12 cellular contexts compared by ENCODE assay signal in genomic region chr4:1834047-1834769, GRCh38. TPM values are rescaled to one million over a fixed set of nuclear protein-coding genes. Genes with fewer than 3 reads are reported as not detected.
DNase-seq lines count a peak whose midpoint lies in the region; ATAC-seq, FAIRE-seq and TF ChIP-seq lines count a peak whose summit lies in the region.
"Had no signal": no experiment of that assay in that cellular context is flagged by ENCODE, and none has a peak within 500 bp of the region (broad histone marks: within the 10 kb centered on the region; RNA-seq: fewer than 3 reads in every experiment).

No MANE protein-coding gene starts in this region.

- no peaks in the 10 kb centered on the region for H3K27me3 Mint-ChIP-seq in nephron progenitor cell (ENCODE audit: low read depth, poor library complexity)
- H3K27me3 Mint-ChIP-seq: activated naive CD8-positive, alpha-beta T cell had no signal

- no peak for FAIRE-seq in H54 (lab: Jason Lieb, UNC)

- H3K79me2 ChIP-seq in OCI-LY7 (ENCODE audit: insufficient read depth, low read depth, low read length), result no peaks in the 10 kb centered on the region

- POLR2A ChIA-PET in HEK293 (lab: Yijun Ruan, JAX), result no interaction called here
- POLR2A ChIA-PET in OCI-LY7 (lab: Charles Lee), result no interaction called here

- peaks cover 53% of the 10 kb centered on the region for H3K36me3 Mint-ChIP-seq in nephron progenitor cell (ENCODE audit: low read depth)

- no peaks in the 10 kb centered on the region for H3K9me2 ChIP-seq in OCI-LY7 (ENCODE audit: insufficient read depth, low read length)

- TF ChIP-seq POLR2A in H54 (IDR thresholded peaks at IDR 0.05; ENCODE audit: low read depth, low read length), result no peak

- peaks cover 28% of the 10 kb centered on the region for H3K4me1 Mint-ChIP-seq in nephron progenitor cell

- H3K9me3 Mint-ChIP-seq in nephron progenitor cell, result peaks cover 15% of the 10 kb centered on the region

- intact Hi-C loops in OCI-LY7 (cut with micrococcal nuclease; ENCODE audit: unreplicated experiment), result no loop called here

- CTCF ChIA-PET in HEK293 (lab: Yijun Ruan, JAX), result interaction anchor here (1.7 kb wide), 1 partner anchor 28 kb away, joined by 3 read pairs; no protein-coding TSS in a partner anchor
- CTCF ChIA-PET in OCI-LY7 (lab: Charles Lee; ENCODE audit: unreplicated experiment), result no interaction called here

- peak overlapping the region; percentile 95 for H3K27ac Mint-ChIP-seq in nephron progenitor cell
- H3K27ac Mint-ChIP-seq: activated naive CD8-positive, alpha-beta T cell had no signal

- TF ChIP-seq CTCF in HEK293 (tag by site-specific recombination; IDR thresholded peaks at IDR 0.05), result no peak
- no peak for TF ChIP-seq CTCF in OCI-LY7 (conservative IDR thresholded peaks at IDR 0.05; ENCODE audit: low read length)
- no peak for TF ChIP-seq CTCF in nephron progenitor cell (IDR thresholded peaks at IDR 0.05)

- DNase-seq in OCI-LY7 (ENCODE audit: low spot score), result no peak
- no peak for DNase-seq in nephron progenitor cell
- DNase-seq in HUDEP-2 (lab: John Stamatoyannopoulos, UW; ENCODE audit: unreplicated experiment in 76 of 76), result no peak
- no peak for DNase-seq in left lobe of liver (ENCODE audit: low spot score)
- no peak for DNase-seq in H54 (ENCODE audit: insufficient read length, low spot score)
- DNase-seq in stimulated activated naive CD4-positive, alpha-beta T cell (lab: John Stamatoyannopoulos, UW), result no peak
- DNase-seq: NCI-H226 had no signal

- no peak overlapping the region for H3K4me3 ChIP-seq in HEK293 (ENCODE audit: low read depth, low read length)
- H3K4me3 ChIP-seq in OCI-LY7 (ENCODE audit: low read depth, low read length, poor library complexity, severe bottlenecking), result no peak overlapping the region
- H3K4me3 ChIP-seq: lung had no signal

- peak overlapping the region; percentile 62 for H3K4me2 ChIP-seq in OCI-LY7 (ENCODE audit: low read length)

- no peaks in the 10 kb centered on the region for H3K9me3 ChIP-seq in HEK293 (ENCODE audit: control insufficient read depth, insufficient read depth, low read depth, low read length)
- no peaks in the 10 kb centered on the region for H3K9me3 ChIP-seq in OCI-LY7 (ENCODE audit: low read length)

- no peak overlapping the region for H2AFZ ChIP-seq in OCI-LY7 (ENCODE audit: low read length)

- H3K4me1 ChIP-seq in HEK293 (ENCODE audit: control insufficient read depth, insufficient read depth, low read length) (no peaks in the 10 kb centered on the region), OCI-LY7 (ENCODE audit: insufficient read depth, low read length, poor library complexity, severe bottlenecking) (peaks cover 23% of the 10 kb centered on the region)

- H3K36me3 ChIP-seq in HEK293 (ENCODE audit: control insufficient read depth in 2 of 2, insufficient read depth in 1 of 2, low read length in 2 of 2), result peaks cover 13 to 92% of the 10 kb centered on the region in 2 experiments; a peak in 2 of 3 replicates
- peaks cover 80% of the 10 kb centered on the region for H3K36me3 ChIP-seq in OCI-LY7 (ENCODE audit: insufficient read depth, low read length)

- H3K27ac ChIP-seq in HEK293 (ENCODE audit: extremely low read depth, low read depth, low read length), result no peak overlapping the region
- peak overlapping the region; percentile 19 for H3K27ac ChIP-seq in OCI-LY7 (ENCODE audit: low read depth, low read length, poor library complexity, severe bottlenecking)
- H3K27ac ChIP-seq: epithelial cell of prostate had no signal

- H4K20me1 ChIP-seq in OCI-LY7 (ENCODE audit: insufficient read depth, low read length), result no peaks in the 10 kb centered on the region

- no TSS peak for BruUV-seq in OCI-LY7 (replicated peaks; lab: Mats Ljungman, UMichigan)

- H3K4me3 Mint-ChIP-seq in nephron progenitor cell, result no peak overlapping the region
- H3K4me3 Mint-ChIP-seq: activated naive CD8-positive, alpha-beta T cell had no signal

- peak; percentile 45 for ATAC-seq in GM18873 (IDR thresholded peaks at IDR 0.05; ENCODE audit: low FRiP score, unreplicated experiment)
- no peak for ATAC-seq in left lobe of liver

TF ChIP-seq in HEK293, 187 proteins besides CTCF, POLR2A, EP300 and RAD21:
- TF ChIP-seq ZNF518A (tag by site-specific recombination; conservative IDR thresholded peaks at IDR 0.05; ENCODE audit: low read depth) (no peak), ZSCAN16 (tag by site-specific recombination; IDR thresholded peaks at IDR 0.05) (no peak), GLIS1 (tag by site-specific recombination; IDR thresholded peaks at IDR 0.05) (peak; percentile 85), ZNF544 (tag by site-specific recombination; IDR thresholded peaks at IDR 0.05) (no peak)

RNA-seq across cellular contexts. Expression of gene LETM1, which starts 21.7 kb away (rescaled TPM):
- total RNA-seq in OCI-LY7 (2014; rRNA removed; shearing (Covaris generic)), result 58.3 and 60.0 TPM in 2 replicates
- 61.7 and 66.8 TPM in 2 replicates for total RNA-seq in OCI-LY7 (2022)
- total RNA-seq in left lobe of liver, result 28.1 TPM

RNA-seq across cellular contexts. Expression of gene NSD2, which starts 37.0 kb away (rescaled TPM):
- 158 and 169 TPM in 2 replicates for total RNA-seq in OCI-LY7 (2014; rRNA removed; shearing (Covaris generic))
- total RNA-seq in OCI-LY7 (2022), result 329 and 372 TPM in 2 replicates
- total RNA-seq in left lobe of liver, result 13.5 TPM

RNA-seq across cellular contexts. Expression of gene FGFR3, which starts 41.1 kb away (rescaled TPM):
- total RNA-seq in OCI-LY7 (2014; rRNA removed; shearing (Covaris generic)), result not detected in 2 replicates
- total RNA-seq in OCI-LY7 (2022), result not detected in 2 replicates
- 48.5 TPM for total RNA-seq in left lobe of liver

Comparison
In these comparisons a context has a peak if more than half of its experiments do, and no peak if none do; other contexts are left out.
1. RNA of gene NSD2, which starts 37.0 kb away (total RNA-seq): 158 to 372 TPM in OCI-LY7; 13.5 TPM in left lobe of liver (single experiment); every median in the first group is over 10 times any median in the second.
2. RNA of gene FGFR3, which starts 41.1 kb away (total RNA-seq): 48.5 TPM in left lobe of liver (single experiment); not detected in OCI-LY7; every median in the first group is over 10 times any median in the second.